In genomic region chr18:76687271-76688006, GRCh38 we compare ENCODE assay signal across 10 cellular contexts.
A peak's percentile ranks its signal among the peaks of the same experiment; 100 is the strongest.
DNase-seq lines count a peak whose midpoint lies in the region; ATAC-seq and TF ChIP-seq lines count a peak whose summit lies in the region.
"Had no signal": no experiment of that assay in that cellular context is flagged by ENCODE, and none has a peak within 500 bp of the region (broad histone marks: within the 10 kb centered on the region; RNA-seq: fewer than 3 reads in every experiment).

No MANE protein-coding gene starts in this region.

- 0 out of 2 replicates have a peak, but pooled peaks cover 3% of the 10 kb centered on the region for H3F3A ChIP-seq in GM23338 (replicated peaks; ENCODE audit: low read depth)
- H3F3A ChIP-seq in PC-9 (ENCODE audit: insufficient read depth, low read depth): no peaks in the 10 kb centered on the region

- H3K27ac Mint-ChIP-seq in GM23338: no peak overlapping the region

- H4K20me1 ChIP-seq in GM23338 (replicated peaks; ENCODE audit: insufficient read depth): no peaks in the 10 kb centered on the region
- H4K20me1 ChIP-seq in PC-9 (ENCODE audit: insufficient read depth): no peaks in the 10 kb centered on the region

- peaks cover 34% of the 10 kb centered on the region for H3K4me1 Mint-ChIP-seq in GM23338

- peak overlapping the region; percentile 26; the same call in 1 of the 2 replicates for H3K9ac ChIP-seq in ES-I3 (ENCODE audit: low read depth, low read length)

- H3K36me3 ChIP-seq in ES-I3 (ENCODE audit: insufficient read depth, low read length) (no peaks in the 10 kb centered on the region), GM23338 (ENCODE audit: insufficient read depth) (no peaks in the 10 kb centered on the region), PC-9 (ENCODE audit: low read depth) (no peaks in the 10 kb centered on the region)
- H3K36me3 ChIP-seq: adrenal gland had no signal

- H2AFZ ChIP-seq in GM23338 (no peak overlapping the region), PC-9 (no peak overlapping the region)

- no peaks in the 10 kb centered on the region for H3K27me3 ChIP-seq in GM23338 (ENCODE audit: insufficient read depth)
- peaks cover 38% of the 10 kb centered on the region for H3K27me3 ChIP-seq in PC-9 (ENCODE audit: insufficient read depth, low read depth)
- H3K27me3 ChIP-seq: adrenal gland had no signal

- H3K27me3 Mint-ChIP-seq in GM23338 (ENCODE audit: insufficient read depth, low read depth, poor library complexity): peaks cover 8% of the 10 kb centered on the region

- H3K27ac ChIP-seq in GM23338 (ENCODE audit: low read depth) (no peak overlapping the region), PC-9 (peak overlapping the region; percentile 23), coronary artery (peak overlapping the region in 1 of 2 donors; percentile 33)
- H3K27ac ChIP-seq: HL-60 had no signal

- POLR2A ChIA-PET in PC-9 (lab: Charles Lee; ENCODE audit: unreplicated experiment): no interaction called here

- H3K4me3 ChIP-seq in GM23338 (no peak overlapping the region), PC-9 (no peak overlapping the region), coronary artery (no peak overlapping the region)
- H3K4me3 ChIP-seq: adrenal gland had no signal

- CTCF ChIA-PET in PC-9 (lab: Charles Lee): interaction anchor here (0.6 to 0.7 kb wide), 4 partner anchors 12 to 275 kb away, joined by 3 to 5 read pairs (median 4); no protein-coding TSS in a partner anchor

- H3K4me2 ChIP-seq in GM23338 (0 out of 2 replicates have a peak overlapping the region, but pooled peaks have one; percentile 2), PC-9 (peak overlapping the region; percentile 52)

- H3K4me1 ChIP-seq in ES-I3 (ENCODE audit: insufficient read depth, low read length) (peaks cover 16% of the 10 kb centered on the region), GM23338 (ENCODE audit: insufficient read depth) (0 out of 2 replicates have a peak, but pooled peaks cover 9% of the 10 kb centered on the region), PC-9 (replicated peaks; ENCODE audit: insufficient read depth) (peaks cover 13% of the 10 kb centered on the region)

- peak; percentile 49 for ATAC-seq in GM23338
- no peak for ATAC-seq in GM21825 (IDR thresholded peaks at IDR 0.05; ENCODE audit: unreplicated experiment)

- no peak for DNase-seq in GM23338 (ENCODE audit: low spot score)
- peak in 1 of 2 experiments; percentile 50 for DNase-seq in PC-9
- peak in 26 of 42 donors; percentile 18 to 78 (median 43) for DNase-seq in head of caudate nucleus
- no peak for DNase-seq in AG20443 (ENCODE audit: low spot score)
- DNase-seq in putamen (ENCODE audit: low spot score): no peak
- no peak for DNase-seq in coronary artery (ENCODE audit: low spot score)

- H3K9me3 ChIP-seq in ES-I3 (ENCODE audit: control insufficient read depth, insufficient read depth, low read length) (no peaks in the 10 kb centered on the region), PC-9 (ENCODE audit: insufficient read depth, low read depth) (no peaks in the 10 kb centered on the region)
- H3K9me3 ChIP-seq: adrenal gland had no signal

- BruUV-seq in PC-9 (replicated peaks; lab: Mats Ljungman, UMichigan): no TSS peak

- no peak overlapping the region; the same call in 2 of the 3 replicates for H3K4me3 Mint-ChIP-seq in GM23338

- no peaks in the 10 kb centered on the region for H3K9me3 Mint-ChIP-seq in GM23338

- no peaks in the 10 kb centered on the region for H3K36me3 Mint-ChIP-seq in GM23338 (ENCODE audit: low read depth)

- H3K79me2 ChIP-seq in GM23338 (replicated peaks; ENCODE audit: insufficient read depth): no peaks in the 10 kb centered on the region
- H3K79me2 ChIP-seq in PC-9 (ENCODE audit: low read depth): no peaks in the 10 kb centered on the region

- TF ChIP-seq CTCF in GM23338 (conservative IDR thresholded peaks at IDR 0.05; ENCODE audit: low read depth in 2 of 2) (no peak), PC-9 (conservative IDR thresholded peaks at IDR 0.05) (no peak), coronary artery (IDR thresholded peaks at IDR 0.05) (no peak)

- H3K9me2 ChIP-seq in GM23338 (ENCODE audit: insufficient read depth): no peaks in the 10 kb centered on the region
- no peaks in the 10 kb centered on the region for H3K9me2 ChIP-seq in PC-9 (ENCODE audit: insufficient read depth)

- intact Hi-C loops in PC-9 (cut with micrococcal nuclease; ENCODE audit: unreplicated experiment) (loop anchor here (2.0 to 5.0 kb wide), 2 partner anchors 195 to 289 kb away; no protein-coding TSS in a partner anchor), head of caudate nucleus (cut with DNase I) (no loop called here)

TF ChIP-seq in GM23338, 12 proteins besides CTCF, POLR2A, EP300 and RAD21:
- TF ChIP-seq, protein P1, sequence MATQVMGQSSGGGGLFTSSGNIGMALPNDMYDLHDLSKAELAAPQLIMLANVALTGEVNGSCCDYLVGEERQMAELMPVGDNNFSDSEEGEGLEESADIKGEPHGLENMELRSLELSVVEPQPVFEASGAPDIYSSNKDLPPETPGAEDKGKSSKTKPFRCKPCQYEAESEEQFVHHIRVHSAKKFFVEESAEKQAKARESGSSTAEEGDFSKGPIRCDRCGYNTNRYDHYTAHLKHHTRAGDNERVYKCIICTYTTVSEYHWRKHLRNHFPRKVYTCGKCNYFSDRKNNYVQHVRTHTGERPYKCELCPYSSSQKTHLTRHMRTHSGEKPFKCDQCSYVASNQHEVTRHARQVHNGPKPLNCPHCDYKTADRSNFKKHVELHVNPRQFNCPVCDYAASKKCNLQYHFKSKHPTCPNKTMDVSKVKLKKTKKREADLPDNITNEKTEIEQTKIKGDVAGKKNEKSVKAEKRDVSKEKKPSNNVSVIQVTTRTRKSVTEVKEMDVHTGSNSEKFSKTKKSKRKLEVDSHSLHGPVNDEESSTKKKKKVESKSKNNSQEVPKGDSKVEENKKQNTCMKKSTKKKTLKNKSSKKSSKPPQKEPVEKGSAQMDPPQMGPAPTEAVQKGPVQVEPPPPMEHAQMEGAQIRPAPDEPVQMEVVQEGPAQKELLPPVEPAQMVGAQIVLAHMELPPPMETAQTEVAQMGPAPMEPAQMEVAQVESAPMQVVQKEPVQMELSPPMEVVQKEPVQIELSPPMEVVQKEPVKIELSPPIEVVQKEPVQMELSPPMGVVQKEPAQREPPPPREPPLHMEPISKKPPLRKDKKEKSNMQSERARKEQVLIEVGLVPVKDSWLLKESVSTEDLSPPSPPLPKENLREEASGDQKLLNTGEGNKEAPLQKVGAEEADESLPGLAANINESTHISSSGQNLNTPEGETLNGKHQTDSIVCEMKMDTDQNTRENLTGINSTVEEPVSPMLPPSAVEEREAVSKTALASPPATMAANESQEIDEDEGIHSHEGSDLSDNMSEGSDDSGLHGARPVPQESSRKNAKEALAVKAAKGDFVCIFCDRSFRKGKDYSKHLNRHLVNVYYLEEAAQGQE (IDR thresholded peaks at IDR 0.05; ENCODE audit: unreplicated experiment): no peak

Comparison
In these comparisons a context has a peak if more than half of its experiments do, and no peak if none do; other contexts are left out.
1. DNase-seq: peak in head of caudate nucleus (26 of 42); none in GM23338 (single experiment), AG20443 (single experiment), putamen (single experiment) and coronary artery (single experiment).